Comparison of ENCODE assay signal across 21 cellular contexts in genomic region chr2:127669056-127669455, GRCh38. TPM values are rescaled to one million over a fixed set of nuclear protein-coding genes. Genes with fewer than 3 reads are reported as not detected.
DNase-seq lines count a peak whose midpoint lies in the region; ATAC-seq and TF ChIP-seq lines count a peak whose summit lies in the region.
"Had no signal": no experiment of that assay in that cellular context is flagged by ENCODE, and none has a peak within 500 bp of the region (broad histone marks: within the 10 kb centered on the region; RNA-seq: fewer than 3 reads in every experiment).

No MANE protein-coding gene starts in this region.

- no peak for ATAC-seq in IMR-90 (ENCODE audit: low read depth)
- ATAC-seq in gastroesophageal sphincter, result no peak
- no peak for ATAC-seq in GM18517 (IDR thresholded peaks at IDR 0.05; ENCODE audit: unreplicated experiment)
- ATAC-seq: A549 had no signal

- no peak overlapping the region for H3K18ac ChIP-seq in IMR-90 (ENCODE audit: low read depth, low read length)

- no peak overlapping the region for H3K4me2 ChIP-seq in IMR-90 (ENCODE audit: low read depth, low read length)
- H3K4me2 ChIP-seq: A549 had no signal

- no peak overlapping the region for H3K9ac ChIP-seq in IMR-90 (ENCODE audit: low read depth, low read length)

- no peak overlapping the region for H3K23ac ChIP-seq in IMR-90 (ENCODE audit: low read depth, low read length)

- no TSS peak for BruUV-seq in IMR-90 (replicated peaks; lab: Mats Ljungman, UMichigan)

- H3K27ac ChIP-seq in IMR-90 (ENCODE audit: insufficient read depth, low read length) (no peak overlapping the region), esophagus muscularis mucosa (replicated peaks in 1 of 4) (peak overlapping the region; percentile 56 to 98 (median 84)), gastroesophageal sphincter (peak overlapping the region in 3 of 4 donors; percentile 48 to 98 (median 98)), tibial artery (peak overlapping the region; percentile 8 to 95)
- H3K27ac ChIP-seq: A549, SJCRH30 had no signal

- H3K79me1 ChIP-seq in IMR-90 (ENCODE audit: low read depth in 1 of 2, low read length in 2 of 2), result peaks cover 10 to 64% of the 10 kb centered on the region in 2 experiments

- H3K9me1 ChIP-seq in IMR-90 (ENCODE audit: insufficient read depth, low read length), result peaks cover 18% of the 10 kb centered on the region

- H4K91ac ChIP-seq in IMR-90 (ENCODE audit: insufficient read depth, low read depth, low read length), result no peak overlapping the region

- intact Hi-C loops in IMR-90 (cut with micrococcal nuclease), result no loop called here
- intact Hi-C loops in esophagus muscularis mucosa (cut with DNase I), result no loop called here
- intact Hi-C loops in tibial artery (cut with DNase I; ENCODE audit: low total_unique reads), result no loop called here

- H4K8ac ChIP-seq in IMR-90 (ENCODE audit: low read depth in 2 of 2, low read length in 2 of 2), result no peak overlapping the region

- CTCF ChIA-PET in IMR-90 (lab: Yijun Ruan, JAX), result no interaction called here

- POLR2A ChIA-PET in IMR-90 (lab: Charles Lee; ENCODE audit: unreplicated experiment), result no interaction called here

- H3K9me3 ChIP-seq in IMR-90 (ENCODE audit: control insufficient read depth, insufficient read depth, low read length) (no peaks in the 10 kb centered on the region), esophagus muscularis mucosa (no peaks in the 10 kb centered on the region), gastroesophageal sphincter (no peaks in the 10 kb centered on the region), tibial artery (no peaks in the 10 kb centered on the region)
- H3K9me3 ChIP-seq: A549 had no signal

- H3K27me3 ChIP-seq in IMR-90 (ENCODE audit: control insufficient read depth, insufficient read depth, low read length), result no peaks in the 10 kb centered on the region
- no peaks in the 10 kb centered on the region for H3K27me3 ChIP-seq in esophagus muscularis mucosa
- H3K27me3 ChIP-seq in gastroesophageal sphincter, result no peaks in the 10 kb centered on the region
- no peaks in the 10 kb centered on the region for H3K27me3 ChIP-seq in tibial artery
- H3K27me3 ChIP-seq: SJCRH30 had no signal

- no peak overlapping the region for H2AFZ ChIP-seq in IMR-90 (replicated peaks; ENCODE audit: low read length, poor library complexity)

- no peak overlapping the region for H3K14ac ChIP-seq in IMR-90 (replicated peaks; ENCODE audit: low read depth, low read length)

- TF ChIP-seq EP300 in esophagus muscularis mucosa (IDR thresholded peaks at IDR 0.05) (no peak), gastroesophageal sphincter (IDR thresholded peaks at IDR 0.05) (no peak)

- dilution Hi-C loops in IMR-90 (cut with HindIII; ENCODE audit: low sequenced_read_pairs, unreplicated experiment), result no loop called here

- no peak for TF ChIP-seq RAD21 in IMR-90 (IDR thresholded peaks at IDR 0.05; ENCODE audit: low read length)

- H2BK20ac ChIP-seq in IMR-90 (ENCODE audit: low read depth, low read length), result no peak overlapping the region

- no peak overlapping the region for H3K56ac ChIP-seq in IMR-90 (ENCODE audit: extremely low read depth, insufficient read depth, low read length)

- H2AK5ac ChIP-seq in IMR-90 (ENCODE audit: low read depth, low read length), result no peak overlapping the region

- H3K36me3 ChIP-seq in IMR-90 (ENCODE audit: control insufficient read depth, insufficient read depth, low read length) (peaks cover 1% of the 10 kb centered on the region; the same call in 1 of the 2 replicates), esophagus muscularis mucosa (peaks cover 0 to 20% (median 0%) of the 10 kb centered on the region in 4 donors), gastroesophageal sphincter (no peaks in the 10 kb centered on the region), tibial artery (no peaks in the 10 kb centered on the region)
- H3K36me3 ChIP-seq: SJCRH30 had no signal

- H3K4me1 ChIP-seq in IMR-90 (ENCODE audit: control insufficient read depth, insufficient read depth, low read length) (peaks cover 5% of the 10 kb centered on the region; the same call in 1 of the 2 replicates), esophagus muscularis mucosa (peaks cover 67 to 100% (median 91%) of the 10 kb centered on the region in 4 donors), gastroesophageal sphincter (peaks cover 3 to 86% (median 24%) of the 10 kb centered on the region in 3 donors), tibial artery (peaks cover 0 to 86% (median 52%) of the 10 kb centered on the region in 4 donors)
- H3K4me1 ChIP-seq: SJCRH30 had no signal

- in situ Hi-C loops in IMR-90 (cut with MboI; ENCODE audit: low sequenced_read_pairs), result no loop called here

- H2BK5ac ChIP-seq in IMR-90 (ENCODE audit: low read depth, low read length, poor library complexity, severe bottlenecking), result no peak overlapping the region

- peaks cover 67% of the 10 kb centered on the region for H4K20me1 ChIP-seq in IMR-90 (ENCODE audit: insufficient read depth, low read length)

- no CpG with 5 or more reads among the region's 7 CpGs for WGBS in IMR-90 (ENCODE audit: extremely low coverage in 2 of 2, insufficient read length in 1 of 2), 2 experiments
- WGBS in esophagus muscularis mucosa, result 37% methylated on average over 7 of the region's 7 CpGs
- 29 to 59% methylated on average over 6 to 7 of the region's 7 CpGs for WGBS in gastroesophageal sphincter (ENCODE audit: low coverage in 1 of 2), 2 donors

- no peak overlapping the region for H2AK9ac ChIP-seq in IMR-90 (replicated peaks; ENCODE audit: low read depth, low read length, poor library complexity)

- no peak overlapping the region for H4K5ac ChIP-seq in IMR-90 (ENCODE audit: low read depth, low read length)

- no peak for TF ChIP-seq CTCF in IMR-90 (conservative IDR thresholded peaks at IDR 0.05; ENCODE audit: low read depth, low read length)
- no peak for TF ChIP-seq CTCF in esophagus muscularis mucosa (IDR thresholded peaks at IDR 0.05)
- TF ChIP-seq CTCF in gastroesophageal sphincter (IDR thresholded peaks at IDR 0.05), result no peak
- no peak for TF ChIP-seq CTCF in tibial artery (IDR thresholded peaks at IDR 0.05)

- no peak overlapping the region for H2BK120ac ChIP-seq in IMR-90 (ENCODE audit: low read depth, low read length)

- H3K4ac ChIP-seq in IMR-90 (ENCODE audit: low read depth, low read length), result no peak overlapping the region

- H2BK15ac ChIP-seq in IMR-90 (ENCODE audit: low read depth, low read length), result no peak overlapping the region

- no peak overlapping the region for H3K4me3 ChIP-seq in IMR-90 (ENCODE audit: insufficient read depth, low read depth, low read length)
- peak overlapping the region in 1 of 4 donors; percentile 8 for H3K4me3 ChIP-seq in esophagus muscularis mucosa
- H3K4me3 ChIP-seq in gastroesophageal sphincter, result no peak overlapping the region
- H3K4me3 ChIP-seq in tibial artery, result no peak overlapping the region
- H3K4me3 ChIP-seq: A549, SJCRH30 had no signal

- DNase-seq in IMR-90 (no peak), esophagus muscularis mucosa (ENCODE audit: extremely low spot score) (no peak), tibial artery (no peak), NCI-H1436 treated with DMSO at 0.1 percent for 48 hours (lab: John Stamatoyannopoulos, UW) (no peak), NOMO-1 treated with DMSO at 0.1 percent for 48 hours (lab: John Stamatoyannopoulos, UW; ENCODE audit: unreplicated experiment) (no peak), hypothalamus (lab: John Stamatoyannopoulos, UW) (no peak)
- DNase-seq: CD4-positive, CD25-positive, alpha-beta regulatory T cell; EL; GF-D8; H9; NCI-H1105; NCI-H2029 treated with DMSO at 0.1 percent for 48 hours; NCI-H345; NCI-H524 treated with DMSO at 0.1 percent for 48 hours; OCI-M1; SJCRH30 had no signal

- no peak for TF ChIP-seq POLR2A in IMR-90 (IDR thresholded peaks at IDR 0.05; ENCODE audit: low read depth, low read length)
- TF ChIP-seq POLR2A in esophagus muscularis mucosa (IDR thresholded peaks at IDR 0.05; ENCODE audit: low read depth), result no peak
- no peak for TF ChIP-seq POLR2A in gastroesophageal sphincter (IDR thresholded peaks at IDR 0.05)

TF ChIP-seq in IMR-90, 13 proteins besides CTCF, POLR2A, EP300 and RAD21 (continues in another document):
- TF ChIP-seq, protein P1, sequence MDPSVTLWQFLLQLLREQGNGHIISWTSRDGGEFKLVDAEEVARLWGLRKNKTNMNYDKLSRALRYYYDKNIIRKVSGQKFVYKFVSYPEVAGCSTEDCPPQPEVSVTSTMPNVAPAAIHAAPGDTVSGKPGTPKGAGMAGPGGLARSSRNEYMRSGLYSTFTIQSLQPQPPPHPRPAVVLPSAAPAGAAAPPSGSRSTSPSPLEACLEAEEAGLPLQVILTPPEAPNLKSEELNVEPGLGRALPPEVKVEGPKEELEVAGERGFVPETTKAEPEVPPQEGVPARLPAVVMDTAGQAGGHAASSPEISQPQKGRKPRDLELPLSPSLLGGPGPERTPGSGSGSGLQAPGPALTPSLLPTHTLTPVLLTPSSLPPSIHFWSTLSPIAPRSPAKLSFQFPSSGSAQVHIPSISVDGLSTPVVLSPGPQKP (IDR thresholded peaks at IDR 0.05; ENCODE audit: borderline replicate concordance, low read depth, low read length), result no peak
- TF ChIP-seq, protein P2, sequence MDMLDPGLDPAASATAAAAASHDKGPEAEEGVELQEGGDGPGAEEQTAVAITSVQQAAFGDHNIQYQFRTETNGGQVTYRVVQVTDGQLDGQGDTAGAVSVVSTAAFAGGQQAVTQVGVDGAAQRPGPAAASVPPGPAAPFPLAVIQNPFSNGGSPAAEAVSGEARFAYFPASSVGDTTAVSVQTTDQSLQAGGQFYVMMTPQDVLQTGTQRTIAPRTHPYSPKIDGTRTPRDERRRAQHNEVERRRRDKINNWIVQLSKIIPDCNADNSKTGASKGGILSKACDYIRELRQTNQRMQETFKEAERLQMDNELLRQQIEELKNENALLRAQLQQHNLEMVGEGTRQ (IDR thresholded peaks at IDR 0.05; ENCODE audit: low read depth, low read length), result no peak

RNA-seq across cellular contexts. Expression of gene LIMS2, which starts 6.3 kb away (rescaled TPM):
- total RNA-seq in IMR-90 (2012; rRNA removed) (1.1 and 1.3 TPM in 2 replicates), esophagus muscularis mucosa (100 to 1,000 TPM in 3 of 4 donors, 10 to 100 TPM in 1; 99.2 to 342 (median 175) TPM), gastroesophageal sphincter (100 to 1,000 TPM in 3 of 4 donors, 10 to 100 TPM in 1; 81.4 to 275 (median 124) TPM)
- 17.8 and 18.8 TPM in 2 replicates for polyA plus RNA-seq in IMR-90 (2012; rRNA removed)
- 22.3 and 23.6 TPM in 2 replicates for polyA plus RNA-seq in IMR-90 (2012; cell fraction: cytosol; rRNA removed)
- 69.0 and 120 TPM in 2 replicates for polyA plus RNA-seq in IMR-90 (2012; cell fraction: nucleus; rRNA removed; ENCODE audit: low replicate concordance)

RNA-seq across cellular contexts. Expression of gene GPR17, which starts 23.1 kb away (rescaled TPM):
- not detected in 2 replicates for total RNA-seq in IMR-90 (2012; rRNA removed)
- not detected in 2 replicates for polyA plus RNA-seq in IMR-90 (2012; rRNA removed)
- not detected in 2 replicates for polyA plus RNA-seq in IMR-90 (2012; cell fraction: cytosol; rRNA removed)
- polyA plus RNA-seq in IMR-90 (2012; cell fraction: nucleus; rRNA removed; ENCODE audit: low replicate concordance), result 0.04 TPM in 1 of 2 replicates, not detected in the other
- under 1 TPM in 1 of 4 donors, not detected in 3; 0.40 TPM for total RNA-seq in esophagus muscularis mucosa
- under 1 TPM in 1 of 4 donors, not detected in 3; 0.35 TPM for total RNA-seq in gastroesophageal sphincter
- total RNA-seq: CD4-positive, CD25-positive, alpha-beta regulatory T cell; SJCRH30 had no signal
- polyA plus RNA-seq: A549; BJ; CD4-positive, CD25-positive, alpha-beta regulatory T cell; IgD-negative memory B cell had no signal

RNA-seq across cellular contexts. Expression of gene SFT2D3, which starts 32.2 kb away (rescaled TPM):
- total RNA-seq in IMR-90 (2012; rRNA removed) (2.5 and 3.9 TPM in 2 replicates), esophagus muscularis mucosa (10 to 100 TPM in 1 of 4 donors, 1 to 10 TPM in 3; 5.8 to 11.8 (median 9.4) TPM), gastroesophageal sphincter (10 to 100 TPM in 2 of 4 donors, 1 to 10 TPM in 2; 7.2 to 15.2 (median 10.3) TPM)
- 3.1 TPM in 2 replicates for polyA plus RNA-seq in IMR-90 (2012; rRNA removed)
- 1.4 and 1.8 TPM in 2 replicates for polyA plus RNA-seq in IMR-90 (2012; cell fraction: cytosol; rRNA removed)
- 1.3 TPM in 2 replicates for polyA plus RNA-seq in IMR-90 (2012; cell fraction: nucleus; rRNA removed; ENCODE audit: low replicate concordance)
- polyA plus RNA-seq: IgD-negative memory B cell had no signal

Comparison
In these comparisons a context has a peak if more than half of its experiments do, and no peak if none do; other contexts are left out.
1. RNA of gene LIMS2, which starts 6.3 kb away (total RNA-seq): 99.2 to 342 TPM in esophagus muscularis mucosa and 81.4 to 275 TPM in gastroesophageal sphincter; 1.1 to 1.3 TPM in IMR-90; every median in the first group is over 10 times any median in the second.